In the genomic region with DNA sequence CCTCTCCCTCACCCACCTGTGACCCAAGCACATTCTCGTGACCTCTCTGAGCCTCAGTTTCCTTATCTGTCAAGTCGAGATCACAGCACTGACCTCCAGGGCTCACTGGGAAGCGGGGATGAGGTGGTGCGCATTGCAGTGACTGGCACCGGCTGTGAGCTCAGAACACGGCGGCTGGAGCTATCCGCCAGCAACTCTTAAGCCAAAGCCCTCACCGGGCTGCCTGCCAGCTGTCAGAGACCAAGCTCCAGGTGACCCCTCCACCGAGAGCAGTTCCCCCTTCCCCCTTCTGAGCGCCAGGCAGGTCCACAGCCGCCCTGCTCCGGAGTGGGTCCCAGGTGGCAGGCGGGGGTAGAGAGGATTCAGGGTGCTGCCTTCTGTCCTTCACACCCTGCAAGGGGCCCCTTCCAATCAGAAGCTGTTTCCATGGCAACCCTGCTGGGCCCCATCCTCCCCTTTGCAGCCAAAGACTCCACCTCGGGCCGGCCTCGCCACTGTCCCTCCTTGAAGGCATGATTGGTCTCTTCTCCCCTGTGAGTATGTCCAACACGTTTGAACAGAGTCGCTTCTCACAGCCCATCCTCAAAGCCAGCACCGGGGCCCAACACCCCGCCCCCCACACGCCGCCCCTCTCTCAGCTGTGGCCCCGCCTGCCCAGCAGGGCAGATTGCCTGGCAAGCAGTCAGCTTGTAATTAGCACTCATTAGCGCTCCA, we compare ENCODE assay signal across 9 cellular contexts.
DNase-seq lines count a peak whose midpoint lies in the region; ATAC-seq and TF ChIP-seq lines count a peak whose summit lies in the region.
"Had no signal": no experiment of that assay in that cellular context is flagged by ENCODE, and none has a peak within 500 bp of the region (broad histone marks: within the 10 kb centered on the region; RNA-seq: fewer than 3 reads in every experiment).

No MANE protein-coding gene starts in this region.

- H3K9me3 Mint-ChIP-seq in stimulated activated memory B cell treated with anti-CD40 and anti-IgM and Interleukin-4, amounts not matched to agents 10 μg/mL and 1 μg/mL and 100 μg/mL, for 72 hours = peaks cover 7% of the 10 kb centered on the region

- peaks cover 14% of the 10 kb centered on the region for H3K4me1 Mint-ChIP-seq in stimulated activated memory B cell treated with anti-CD40 and anti-IgM and Interleukin-4, amounts not matched to agents 10 μg/mL and 1 μg/mL and 100 μg/mL, for 72 hours

- peaks cover 4% of the 10 kb centered on the region for H3K79me1 ChIP-seq in neuronal stem cell (ENCODE audit: low read depth, low read length)

- H3K23ac ChIP-seq in neuronal stem cell (ENCODE audit: low read depth, low read length, poor library complexity) = peak overlapping the region; percentile 75

- peak overlapping the region; percentile 95 for H2BK15ac ChIP-seq in neuronal stem cell (ENCODE audit: low read length)

- no peak overlapping the region for H3K4me3 Mint-ChIP-seq in stimulated activated memory B cell treated with anti-CD40 and anti-IgM and Interleukin-4, amounts not matched to agents 10 μg/mL and 1 μg/mL and 100 μg/mL, for 72 hours

- peak overlapping the region; percentile 99 for H3K18ac ChIP-seq in neuronal stem cell (ENCODE audit: low read length)

- H2AK5ac ChIP-seq in neuronal stem cell (ENCODE audit: low read depth, low read length) = peak overlapping the region; percentile 95

- H3K27ac ChIP-seq in coronary artery (no peak overlapping the region), neuronal stem cell (replicated peaks; ENCODE audit: low read length) (no peak overlapping the region)

- peak overlapping the region; percentile 84 for H3K4ac ChIP-seq in neuronal stem cell (ENCODE audit: low read length)

- H3K36me3 Mint-ChIP-seq in stimulated activated memory B cell treated with anti-CD40 and anti-IgM and Interleukin-4, amounts not matched to agents 10 μg/mL and 1 μg/mL and 100 μg/mL, for 72 hours = peaks cover 1% of the 10 kb centered on the region

- H2BK12ac ChIP-seq in neuronal stem cell (ENCODE audit: low read length) = peak overlapping the region; percentile 75

- peaks cover 42 to 46% of the 10 kb centered on the region in 2 donors for H3K4me1 ChIP-seq in neuronal stem cell (ENCODE audit: control insufficient read depth in 2 of 2, insufficient read depth in 1 of 2, low read depth in 1 of 2, low read length in 2 of 2)

- peaks cover 0 to 48% (median 3%) of the 10 kb centered on the region in 3 experiments for H3K27me3 ChIP-seq in neuronal stem cell (ENCODE audit: control insufficient read depth in 3 of 3, insufficient read depth in 3 of 3, low read depth in 1 of 3, low read length in 3 of 3)

- peak overlapping the region; percentile 45 for H3K4me2 ChIP-seq in neuronal stem cell (ENCODE audit: insufficient read depth, low read length, poor library complexity, severe bottlenecking)

- peaks cover 64% of the 10 kb centered on the region for H3K27me3 Mint-ChIP-seq in stimulated activated memory B cell treated with anti-CD40 and anti-IgM and Interleukin-4, amounts not matched to agents 10 μg/mL and 1 μg/mL and 100 μg/mL, for 72 hours

- DNase-seq in ELF-1 (ENCODE audit: low read depth, low spot score) = peak; percentile 44
- peak; percentile 78 for DNase-seq in NCI-H146 (lab: John Stamatoyannopoulos, UW)
- DNase-seq in coronary artery (ENCODE audit: low spot score) = peak; percentile 52
- DNase-seq in neuronal stem cell (ENCODE audit: low spot score) = no peak
- no peak for DNase-seq in NCI-H226
- DNase-seq: activated T-cell treated with anti-CD3 and anti-CD28 coated beads, Interleukin-2, amount 50 U/mL, for 48 hours; occipital lobe had no signal

- no peak overlapping the region for H4K8ac ChIP-seq in neuronal stem cell (ENCODE audit: low read depth, low read length)

- no peak overlapping the region for H3K27ac Mint-ChIP-seq in stimulated activated memory B cell treated with anti-CD40 and anti-IgM and Interleukin-4, amounts not matched to agents 10 μg/mL and 1 μg/mL and 100 μg/mL, for 72 hours

- H2BK5ac ChIP-seq in neuronal stem cell (ENCODE audit: low read length) = peak overlapping the region; percentile 90

- TF ChIP-seq CTCF in coronary artery (IDR thresholded peaks at IDR 0.05) = no peak

- H3K9ac ChIP-seq in neuronal stem cell (ENCODE audit: low read depth, low read length, poor library complexity) = peak overlapping the region; percentile 77

- H3K4me3 ChIP-seq in coronary artery (no peak overlapping the region), neuronal stem cell (ENCODE audit: low read length in 2 of 2) (no peak overlapping the region)

- H3K14ac ChIP-seq in neuronal stem cell (ENCODE audit: low read length) = no peak overlapping the region

- peaks cover 1 to 3% of the 10 kb centered on the region in 2 donors for H3K9me3 ChIP-seq in neuronal stem cell (replicated peaks in 1 of 2; ENCODE audit: control insufficient read depth in 2 of 2, insufficient read depth in 1 of 2, low read depth in 1 of 2, low read length in 2 of 2)

- H3K36me3 ChIP-seq in neuronal stem cell (replicated peaks in 1 of 2; ENCODE audit: control insufficient read depth in 2 of 2, insufficient read depth in 2 of 2, low read length in 2 of 2) = no peaks in the 10 kb centered on the region

- no peak for ATAC-seq in GM21723 (IDR thresholded peaks at IDR 0.05; ENCODE audit: unreplicated experiment)
- no peak for ATAC-seq in stimulated activated memory B cell treated with anti-CD40 and anti-IgM and Interleukin-4, amounts not matched to agents 10 μg/mL and 1 μg/mL and 100 μg/mL, for 72 hours

- H2BK120ac ChIP-seq in neuronal stem cell (ENCODE audit: low read depth, low read length) = peak overlapping the region; percentile 2

- no peak overlapping the region for H4K91ac ChIP-seq in neuronal stem cell (ENCODE audit: low read depth, low read length, poor library complexity)

- peak overlapping the region; percentile 51 for H2AFZ ChIP-seq in neuronal stem cell (ENCODE audit: low read length)

- no CpG with 5 or more reads among the region's 25 CpGs for WGBS in neuronal stem cell (ENCODE audit: extremely low coverage in 2 of 2, insufficient read length in 2 of 2, insufficient replicate concordance in 1 of 2), 2 donors

Comparison
In these comparisons a context has a peak if more than half of its experiments do, and no peak if none do; other contexts are left out.
1. DNase-seq: peak in ELF-1 (single experiment), NCI-H146 (single experiment) and coronary artery (single experiment); none in neuronal stem cell (single experiment) and NCI-H226 (single experiment).